15 cellular contexts compared by ENCODE assay signal in genomic region chr2:235002198-235003095, GRCh38. TPM values are rescaled to one million over a fixed set of nuclear protein-coding genes. Genes with fewer than 3 reads are reported as not detected.
DNase-seq lines count a peak whose midpoint lies in the region; ATAC-seq, FAIRE-seq and TF ChIP-seq lines count a peak whose summit lies in the region.
"Had no signal": no experiment of that assay in that cellular context is flagged by ENCODE, and none has a peak within 500 bp of the region (broad histone marks: within the 10 kb centered on the region; RNA-seq: fewer than 3 reads in every experiment).

No MANE protein-coding gene starts in this region.

- H3K27ac Mint-ChIP-seq in activated naive CD4-positive, alpha-beta T cell treated with anti-CD3 and anti-CD28 coated beads, Interleukin-2, amount 50 U/mL, for 72 hours = no peak overlapping the region
- H3K27ac Mint-ChIP-seq: activated B cell treated with CpG ODN at 0.5 μM for 24 hours; activated T-cell treated with anti-CD3 and anti-CD28 coated beads, Interleukin-2, amount 50 U/mL, for 24 hours had no signal

- 64 to 82% methylated on average over 16 of the region's 16 CpGs for WGBS in sigmoid colon, 2 donors

- no peaks in the 10 kb centered on the region for H3K27me3 ChIP-seq in sigmoid colon
- H3K27me3 ChIP-seq: esophagus muscularis mucosa, neutrophil had no signal

- no peak for TF ChIP-seq EP300 in sigmoid colon (IDR thresholded peaks at IDR 0.05)

- H3K4me3 ChIP-seq in fibroblast of villous mesenchyme (ENCODE audit: low read depth, low read length) = no peak overlapping the region
- H3K4me3 ChIP-seq in sigmoid colon = no peak overlapping the region
- H3K4me3 ChIP-seq: esophagus muscularis mucosa had no signal

- DNase-seq in LoVo (ENCODE audit: low spot score) (peak; percentile 55), RCC 7860 (ENCODE audit: low spot score) (no peak), fibroblast of villous mesenchyme (ENCODE audit: low read depth) (peak; percentile 52), sigmoid colon (peak; percentile 53)
- no peak for DNase-seq in activated naive CD4-positive, alpha-beta T cell treated with anti-CD3 and anti-CD28 coated beads, Interleukin-2, amount 50 U/mL, for 72 hours (ENCODE audit: low spot score in 2 of 2)
- no peak for DNase-seq in central memory CD4-positive, alpha-beta T cell
- DNase-seq: activated B cell treated with CpG ODN at 0.5 μM for 24 hours; activated T-cell treated with anti-CD3 and anti-CD28 coated beads, Interleukin-2, amount 50 U/mL, for 24 hours; H7; NCI-H2029 treated with DMSO at 0.1 percent for 48 hours; stimulated activated CD4-positive, alpha-beta T cell treated with anti-CD3 and anti-CD28 coated beads, Interleukin-2, amount 100 ng/mL, for 24 hours; stimulated activated naive CD4-positive, alpha-beta T cell had no signal

- ATAC-seq in HG03025 (IDR thresholded peaks at IDR 0.05; ENCODE audit: low FRiP score, unreplicated experiment) = no peak
- ATAC-seq in activated naive CD4-positive, alpha-beta T cell treated with anti-CD3 and anti-CD28 coated beads, Interleukin-2, amount 50 U/mL, for 72 hours = no peak

- no peak for TF ChIP-seq POLR2A in sigmoid colon (IDR thresholded peaks at IDR 0.05)

- TF ChIP-seq CTCF in fibroblast of villous mesenchyme (IDR thresholded peaks at IDR 0.05; ENCODE audit: insufficient read depth, low read depth, low read length) (no peak), sigmoid colon (IDR thresholded peaks at IDR 0.05) (no peak)

- H3K9me3 Mint-ChIP-seq in activated naive CD4-positive, alpha-beta T cell treated with anti-CD3 and anti-CD28 coated beads, Interleukin-2, amount 50 U/mL, for 72 hours = no peaks in the 10 kb centered on the region
- H3K9me3 Mint-ChIP-seq: activated B cell treated with CpG ODN at 0.5 μM for 24 hours; activated T-cell treated with anti-CD3 and anti-CD28 coated beads, Interleukin-2, amount 50 U/mL, for 24 hours had no signal

- H3K36me3 Mint-ChIP-seq in activated naive CD4-positive, alpha-beta T cell treated with anti-CD3 and anti-CD28 coated beads, Interleukin-2, amount 50 U/mL, for 72 hours = no peaks in the 10 kb centered on the region

- FAIRE-seq in RCC 7860 (lab: Jason Lieb, UNC) = peak; percentile 24

- peak overlapping the region in 1 of 4 donors; percentile 51 for H3K27ac ChIP-seq in sigmoid colon
- H3K27ac ChIP-seq: neutrophil had no signal

- H3K36me3 ChIP-seq in sigmoid colon = no peaks in the 10 kb centered on the region
- H3K36me3 ChIP-seq: neutrophil had no signal

- H3K9me3 ChIP-seq in sigmoid colon = no peaks in the 10 kb centered on the region
- H3K9me3 ChIP-seq: esophagus muscularis mucosa, neutrophil had no signal

- intact Hi-C loops in sigmoid colon (cut with DNase I) = no loop called here

- peaks cover 0 to 69% (median 35%) of the 10 kb centered on the region in 4 donors for H3K4me1 ChIP-seq in sigmoid colon

RNA-seq across cellular contexts. Expression of gene SH3BP4, which starts 50.6 kb away (rescaled TPM):
- total RNA-seq in fibroblast of villous mesenchyme = 92.1 and 115 TPM in 2 replicates
- total RNA-seq in sigmoid colon = 10 to 100 TPM; 11.4 to 22.8 (median 19.1) TPM
- polyA plus RNA-seq in sigmoid colon = 10 to 100 TPM in 1 of 3 donors, 1 to 10 TPM in 2; 4.8 to 14.0 (median 7.2) TPM
- total RNA-seq in activated naive CD4-positive, alpha-beta T cell treated with anti-CD3 and anti-CD28 coated beads, Interleukin-2, amount 50 U/mL, for 72 hours = under 1 TPM in 1 of 2 donors, not detected in 1; 0.31 TPM

Comparison
In these comparisons a context has a peak if more than half of its experiments do, and no peak if none do; other contexts are left out.
1. DNase-seq: peak in LoVo (single experiment), fibroblast of villous mesenchyme (single experiment) and sigmoid colon (single experiment); none in RCC 7860 (single experiment), activated naive CD4-positive, alpha-beta T cell treated with anti-CD3 and anti-CD28 coated beads, Interleukin-2, amount 50 U/mL, for 72 hours (0 of 2) and central memory CD4-positive, alpha-beta T cell (single experiment).
2. RNA of gene SH3BP4, which starts 50.6 kb away (total RNA-seq): 92.1 to 115 TPM in fibroblast of villous mesenchyme and 11.4 to 22.8 TPM in sigmoid colon; 0.31 TPM in activated naive CD4-positive, alpha-beta T cell treated with anti-CD3 and anti-CD28 coated beads, Interleukin-2, amount 50 U/mL, for 72 hours; every median in the first group is over 4 times any median in the second.